In the genomic region with DNA sequence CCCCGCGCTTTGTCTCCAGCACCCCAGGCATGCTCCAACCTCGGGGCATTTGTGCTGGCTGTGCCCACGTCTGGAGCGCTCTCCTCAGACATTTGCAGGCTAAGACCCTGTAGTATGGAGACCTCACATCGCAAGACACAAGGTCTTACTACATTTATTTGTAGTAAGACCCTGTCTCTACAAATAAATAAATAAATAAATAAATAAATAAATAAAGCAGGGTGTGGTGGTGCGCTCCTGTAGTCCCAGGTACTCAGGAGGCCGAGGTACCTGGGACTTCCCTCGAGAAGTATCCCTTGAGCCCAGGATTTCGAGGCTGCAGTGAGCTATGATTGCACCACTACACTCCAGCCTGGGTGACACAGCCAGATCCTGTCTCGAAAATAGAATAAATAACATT, we compare ENCODE assay signal across 29 cellular contexts. TPM values are rescaled to one million over a fixed set of nuclear protein-coding genes. Genes with fewer than 3 reads are reported as not detected.
DNase-seq lines count a peak whose midpoint lies in the region; ATAC-seq, FAIRE-seq and TF ChIP-seq lines count a peak whose summit lies in the region.
"Had no signal": no experiment of that assay in that cellular context is flagged by ENCODE, and none has a peak within 500 bp of the region (broad histone marks: within the 10 kb centered on the region; RNA-seq: fewer than 3 reads in every experiment).

No MANE protein-coding gene starts in this region.

- intact Hi-C loops in PC-3 (cut with micrococcal nuclease) = no loop called here

- DNase-seq in PC-3 (no peak), keratinocyte (ENCODE audit: low read depth, low spot score) (no peak), cortex of kidney (lab: John Stamatoyannopoulos, UW) (no peak), NCI-H510A (lab: John Stamatoyannopoulos, UW) (no peak)
- DNase-seq: ACHN; CD8-positive, alpha-beta memory T cell; DMS 273 treated with DMSO at 0.1 percent for 48 hours; DMS79; EL; GF-D8; HFFc6; Karpas-422; NCI-H1105; NCI-H1930; NCI-H2107; NCI-H446 treated with DMSO at 0.1 percent for 48 hours; NCI-H526 treated with DMSO at 0.1 percent for 48 hours; SHP77 had no signal

- H3K27ac ChIP-seq in HEK293 (ENCODE audit: extremely low read depth, low read depth, low read length) = no peak overlapping the region
- H3K27ac ChIP-seq in PC-3 (ENCODE audit: low read length) = no peak overlapping the region
- no peak overlapping the region for H3K27ac ChIP-seq in keratinocyte (ENCODE audit: control insufficient read depth, insufficient read depth, low read length)
- H3K27ac ChIP-seq: RWPE1 had no signal

- TF ChIP-seq CTCF in HEK293 (tag by site-specific recombination; IDR thresholded peaks at IDR 0.05) (no peak), PC-3 (conservative IDR thresholded peaks at IDR 0.05; ENCODE audit: low read depth, low read length) (no peak), keratinocyte (optimal IDR thresholded peaks at IDR 0.05 in 1 of 3, IDR thresholded peaks at IDR 0.05 in 1 of 3, conservative IDR thresholded peaks at IDR 0.05 in 1 of 3; ENCODE audit: extremely low read depth in 1 of 3, insufficient read depth in 2 of 3, low read length in 3 of 3) (no peak)

- H3K4me2 ChIP-seq in PC-3 (ENCODE audit: low read length) (peak overlapping the region; percentile 53), keratinocyte (ENCODE audit: control insufficient read depth, extremely low read depth, insufficient read depth, low read depth, low read length) (peak overlapping the region; percentile 16)

- no peaks in the 10 kb centered on the region for H3K9me2 ChIP-seq in PC-3 (replicated peaks; ENCODE audit: low read length)

- H3K4me1 ChIP-seq in HEK293 (ENCODE audit: control insufficient read depth, insufficient read depth, low read length) (no peaks in the 10 kb centered on the region), PC-3 (ENCODE audit: insufficient read depth, low read length) (peaks cover 2% of the 10 kb centered on the region), keratinocyte (ENCODE audit: control insufficient read depth, extremely low read depth, insufficient read depth, low read length) (peaks cover 3% of the 10 kb centered on the region)
- H3K4me1 ChIP-seq: BE2C had no signal

- H2AFZ ChIP-seq in PC-3 (ENCODE audit: low read length) = no peak overlapping the region; the same call in 1 of the 2 replicates
- no peak overlapping the region for H2AFZ ChIP-seq in keratinocyte (ENCODE audit: control insufficient read depth, low read length)

- H3K9me3 ChIP-seq in HEK293 (ENCODE audit: control insufficient read depth, insufficient read depth, low read depth, low read length) = no peaks in the 10 kb centered on the region
- no peaks in the 10 kb centered on the region for H3K9me3 ChIP-seq in PC-3 (ENCODE audit: low read length)
- no peaks in the 10 kb centered on the region for H3K9me3 ChIP-seq in keratinocyte (ENCODE audit: control insufficient read depth, low read depth, low read length)
- H3K9me3 ChIP-seq: BE2C had no signal

- H3K4me3 ChIP-seq in HEK293 (ENCODE audit: low read depth, low read length) = no peak overlapping the region
- H3K4me3 ChIP-seq in PC-3 (ENCODE audit: low read length) = no peak overlapping the region
- H3K4me3 ChIP-seq in keratinocyte (ENCODE audit: control insufficient read depth in 2 of 3, extremely low read depth in 1 of 3, insufficient read depth in 2 of 3, low read depth in 1 of 3, low read length in 3 of 3) = no peak overlapping the region

- POLR2A ChIA-PET in HEK293 (lab: Yijun Ruan, JAX) = no interaction called here
- POLR2A ChIA-PET in PC-3 (lab: Charles Lee; ENCODE audit: unreplicated experiment) = no interaction called here

- ATAC-seq in PC-3 = no peak; the same call in 1 of the 2 replicates
- ATAC-seq in HG02678 (IDR thresholded peaks at IDR 0.05; ENCODE audit: unreplicated experiment) = no peak
- no peak for ATAC-seq in GM18909 (IDR thresholded peaks at IDR 0.05; ENCODE audit: poor library complexity, unreplicated experiment)

- no peaks in the 10 kb centered on the region for H3F3A ChIP-seq in PC-3 (ENCODE audit: low read length, unreplicated experiment)

- H4K20me1 ChIP-seq in PC-3 (ENCODE audit: low read length) (no peaks in the 10 kb centered on the region), keratinocyte (ENCODE audit: control insufficient read depth, extremely low read depth, insufficient read depth, low read length) (no peaks in the 10 kb centered on the region)

- BruUV-seq in PC-3 (replicated peaks; lab: Mats Ljungman, UMichigan) = no TSS peak

- H3K36me3 ChIP-seq in HEK293 (ENCODE audit: control insufficient read depth in 2 of 2, insufficient read depth in 1 of 2, low read length in 2 of 2) (no peaks in the 10 kb centered on the region), PC-3 (ENCODE audit: low read depth, low read length) (no peaks in the 10 kb centered on the region; the same call in 1 of the 2 replicates), keratinocyte (ENCODE audit: control insufficient read depth in 2 of 2, extremely low read depth in 1 of 2, insufficient read depth in 2 of 2, low read length in 2 of 2) (no peaks in the 10 kb centered on the region)
- H3K36me3 ChIP-seq: BE2C had no signal

- no peaks in the 10 kb centered on the region for H3K79me2 ChIP-seq in PC-3 (ENCODE audit: low read length)
- H3K79me2 ChIP-seq in keratinocyte (ENCODE audit: control insufficient read depth, insufficient read depth, low read length) = no peaks in the 10 kb centered on the region

- H3K9ac ChIP-seq in PC-3 (ENCODE audit: low read length) (no peak overlapping the region), keratinocyte (ENCODE audit: control insufficient read depth, extremely low read depth, insufficient read depth, low read length) (no peak overlapping the region)

- CTCF ChIA-PET in HEK293 (lab: Yijun Ruan, JAX) (no interaction called here), PC-3 (lab: Charles Lee) (no interaction called here)

- H3K9me1 ChIP-seq in keratinocyte (ENCODE audit: control insufficient read depth, extremely low read depth, insufficient read depth, low read length) = no peaks in the 10 kb centered on the region

- no peak for FAIRE-seq in keratinocyte (lab: Jason Lieb, UNC)
- FAIRE-seq: GM12892, GM19239 had no signal

- dilution Hi-C loops in keratinocyte (cut with MboI; ENCODE audit: extremely low pct_ligation_motif_present, low sequenced_read_pairs) = no loop called here

- H3K27me3 ChIP-seq in PC-3 (ENCODE audit: low read length) (peaks cover 15% of the 10 kb centered on the region; the same call in 1 of the 2 replicates), keratinocyte (ENCODE audit: control insufficient read depth, extremely low read depth, insufficient read depth, low read length) (peaks cover 18% of the 10 kb centered on the region)

RNA-seq across cellular contexts. Expression of a gene that starts 4.6 kb away (rescaled TPM):
- total RNA-seq in PC-3 (2014; rRNA removed) = not detected in 2 replicates
- not detected in 3 replicates for polyA plus RNA-seq in keratinocyte
- polyA plus RNA-seq in keratinocyte (2011; ENCODE audit: low read depth) = not detected
- not detected in 2 replicates for polyA plus RNA-seq in keratinocyte (2011; cell fraction: cytosol; rRNA removed)
- polyA plus RNA-seq in keratinocyte (2011; cell fraction: nucleus; rRNA removed) = not detected in 2 replicates
- not detected in 2 replicates for polyA plus RNA-seq in keratinocyte (2012; ENCODE audit: low replicate concordance)
- polyA minus RNA-seq in keratinocyte = not detected in 3 replicates
- not detected for polyA minus RNA-seq in keratinocyte (2011; cell fraction: cytosol; rRNA and poly(A)+ RNA removed)
- not detected in 2 replicates for polyA minus RNA-seq in keratinocyte (2011; cell fraction: nucleus; rRNA and poly(A)+ RNA removed)
- total RNA-seq: CD8-positive, alpha-beta memory T cell; H7; HFFc6; SK-MEL-5; T-helper 1 cell treated with Interleukin-12 subunit alpha and Interleukin-12 subunit beta and Interleukin-4 antibody, amounts not matched to agents 30 ng/mL and 1 ng/mL, for 36 hours had no signal
- polyA plus RNA-seq: CD14-positive monocyte; CD8-positive, alpha-beta memory T cell had no signal

RNA-seq across cellular contexts. Expression of a gene that starts 7.7 kb away (rescaled TPM):
- total RNA-seq in PC-3 (2014; rRNA removed) = 1.7 and 3.0 TPM in 2 replicates
- polyA plus RNA-seq in keratinocyte = 0.04 to 0.08 TPM (median 0.06 TPM) in 3 replicates
- not detected for polyA plus RNA-seq in keratinocyte (2011; ENCODE audit: low read depth)
- polyA plus RNA-seq in keratinocyte (2011; cell fraction: cytosol; rRNA removed) = 0.04 and 0.09 TPM in 2 replicates
- polyA plus RNA-seq in keratinocyte (2011; cell fraction: nucleus; rRNA removed) = 0.16 and 0.27 TPM in 2 replicates
- polyA plus RNA-seq in keratinocyte (2012; ENCODE audit: low replicate concordance) = 0.10 and 0.25 TPM in 2 replicates
- 0.16 TPM in 1 of 3 replicates, not detected in the others for polyA minus RNA-seq in keratinocyte
- not detected for polyA minus RNA-seq in keratinocyte (2011; cell fraction: cytosol; rRNA and poly(A)+ RNA removed)
- not detected in 2 replicates for polyA minus RNA-seq in keratinocyte (2011; cell fraction: nucleus; rRNA and poly(A)+ RNA removed)
- total RNA-seq: CD8-positive, alpha-beta memory T cell; H7; HFFc6; T-helper 1 cell treated with Interleukin-12 subunit alpha and Interleukin-12 subunit beta and Interleukin-4 antibody, amounts not matched to agents 30 ng/mL and 1 ng/mL, for 36 hours had no signal
- polyA plus RNA-seq: CD14-positive monocyte; CD8-positive, alpha-beta memory T cell had no signal

RNA-seq across cellular contexts. Expression of a gene that starts 14.2 kb away (rescaled TPM):
- total RNA-seq in PC-3 (2014; rRNA removed) = 8.9 and 9.7 TPM in 2 replicates
- 8.4 to 12.6 TPM (median 11.7 TPM) in 3 replicates for polyA plus RNA-seq in keratinocyte
- polyA plus RNA-seq in keratinocyte (2011; ENCODE audit: low read depth) = 2.0 TPM
- 4.7 and 8.4 TPM in 2 replicates for polyA plus RNA-seq in keratinocyte (2011; cell fraction: cytosol; rRNA removed)
- polyA plus RNA-seq in keratinocyte (2011; cell fraction: nucleus; rRNA removed) = 28.1 and 38.7 TPM in 2 replicates
- 6.2 and 16.0 TPM in 2 replicates for polyA plus RNA-seq in keratinocyte (2012; ENCODE audit: low replicate concordance)
- 7.9 to 23.1 TPM (median 12.0 TPM) in 3 replicates for polyA minus RNA-seq in keratinocyte
- polyA minus RNA-seq in keratinocyte (2011; cell fraction: cytosol; rRNA and poly(A)+ RNA removed) = 31.8 TPM
- 23.7 and 24.8 TPM in 2 replicates for polyA minus RNA-seq in keratinocyte (2011; cell fraction: nucleus; rRNA and poly(A)+ RNA removed)

RNA-seq across cellular contexts. Expression of a gene that starts 36.3 kb away (rescaled TPM):
- total RNA-seq in PC-3 (2014; rRNA removed) = 82.5 and 103 TPM in 2 replicates
- polyA plus RNA-seq in keratinocyte = 23.3 to 36.6 TPM (median 33.0 TPM) in 3 replicates
- polyA plus RNA-seq in keratinocyte (2011; ENCODE audit: low read depth) = 9.5 TPM
- 17.9 and 36.2 TPM in 2 replicates for polyA plus RNA-seq in keratinocyte (2011; cell fraction: cytosol; rRNA removed)
- 21.8 and 31.9 TPM in 2 replicates for polyA plus RNA-seq in keratinocyte (2011; cell fraction: nucleus; rRNA removed)
- 26.7 and 44.0 TPM in 2 replicates for polyA plus RNA-seq in keratinocyte (2012; ENCODE audit: low replicate concordance)
- 10.8 to 34.4 TPM (median 16.2 TPM) in 3 replicates for polyA minus RNA-seq in keratinocyte
- polyA minus RNA-seq in keratinocyte (2011; cell fraction: cytosol; rRNA and poly(A)+ RNA removed) = 29.9 TPM
- polyA minus RNA-seq in keratinocyte (2011; cell fraction: nucleus; rRNA and poly(A)+ RNA removed) = 8.5 and 10.2 TPM in 2 replicates

RNA-seq across cellular contexts. Expression of a gene that starts 50.7 kb away (rescaled TPM):
- total RNA-seq in PC-3 (2014; rRNA removed) = 0.84 and 1.3 TPM in 2 replicates
- 4.0 to 8.4 TPM (median 4.4 TPM) in 3 replicates for polyA plus RNA-seq in keratinocyte
- polyA plus RNA-seq in keratinocyte (2011; ENCODE audit: low read depth) = not detected
- polyA plus RNA-seq in keratinocyte (2011; cell fraction: cytosol; rRNA removed) = 2.7 and 5.7 TPM in 2 replicates
- 4.3 and 6.3 TPM in 2 replicates for polyA plus RNA-seq in keratinocyte (2011; cell fraction: nucleus; rRNA removed)
- polyA plus RNA-seq in keratinocyte (2012; ENCODE audit: low replicate concordance) = 0.17 and 3.1 TPM in 2 replicates
- 0.48 to 4.6 TPM (median 1.7 TPM) in 3 replicates for polyA minus RNA-seq in keratinocyte
- polyA minus RNA-seq in keratinocyte (2011; cell fraction: cytosol; rRNA and poly(A)+ RNA removed) = 8.8 TPM
- polyA minus RNA-seq in keratinocyte (2011; cell fraction: nucleus; rRNA and poly(A)+ RNA removed) = 2.1 and 5.0 TPM in 2 replicates
